ENCODE assay signal across 25 cellular contexts in genomic region chr3:112338021-112338726, GRCh38. TPM values are rescaled to one million over a fixed set of nuclear protein-coding genes. Genes with fewer than 3 reads are reported as not detected.
DNase-seq lines count a peak whose midpoint lies in the region; ATAC-seq, FAIRE-seq and TF ChIP-seq lines count a peak whose summit lies in the region.
"Had no signal": no experiment of that assay in that cellular context is flagged by ENCODE, and none has a peak within 500 bp of the region (broad histone marks: within the 10 kb centered on the region; RNA-seq: fewer than 3 reads in every experiment).

No MANE protein-coding gene starts in this region.

- peak; percentile 84 to 86 for ATAC-seq in activated naive CD4-positive, alpha-beta T cell treated with anti-CD3 and anti-CD28 coated beads, Interleukin-2, amount 50 U/mL, for 72 hours
- ATAC-seq: right cardiac atrium, T-helper 17 cell had no signal

- FAIRE-seq in urothelium cell line (lab: Jason Lieb, UNC) = no peak
- FAIRE-seq: colon, D721Med had no signal

- H3K27ac Mint-ChIP-seq in activated naive CD4-positive, alpha-beta T cell treated with anti-CD3 and anti-CD28 coated beads, Interleukin-2, amount 50 U/mL, for 72 hours = peak overlapping the region; percentile 75 to 85
- no peak overlapping the region for H3K27ac Mint-ChIP-seq in activated naive CD4-positive, alpha-beta T cell treated with anti-CD3 and anti-CD28 coated beads, Interleukin-2, amount 10 ng/mL, durations not matched to agents 7 days and 5 days
- peak overlapping the region; percentile 47 for H3K27ac Mint-ChIP-seq in activated naive CD8-positive, alpha-beta T cell treated with anti-CD3 and anti-CD28 coated beads for 36 hours
- H3K27ac Mint-ChIP-seq: immature natural killer cell had no signal

- no peak overlapping the region for H3K4me3 ChIP-seq in tibial nerve

- H3K9me3 ChIP-seq in tibial nerve = peaks cover 0 to 3% (median under 1%) of the 10 kb centered on the region in 4 donors
- H3K9me3 ChIP-seq: neutrophil had no signal

- 55 to 66% methylated on average over 6 of the region's 6 CpGs for WGBS in tibial nerve, 2 donors

- peaks cover 0 to 2% (median 0%) of the 10 kb centered on the region in 3 donors for H3K36me3 ChIP-seq in tibial nerve
- H3K36me3 ChIP-seq: neutrophil had no signal

- no peak for TF ChIP-seq EP300 in tibial nerve (IDR thresholded peaks at IDR 0.05)

- TF ChIP-seq POLR2A in tibial nerve (IDR thresholded peaks at IDR 0.05) = no peak

- no peaks in the 10 kb centered on the region for H3K27me3 ChIP-seq in tibial nerve

- H3K9me3 Mint-ChIP-seq in activated naive CD4-positive, alpha-beta T cell treated with anti-CD3 and anti-CD28 coated beads, Interleukin-2, amount 50 U/mL, for 72 hours = no peaks in the 10 kb centered on the region
- H3K9me3 Mint-ChIP-seq in activated naive CD4-positive, alpha-beta T cell treated with anti-CD3 and anti-CD28 coated beads, Interleukin-2, amount 10 ng/mL, durations not matched to agents 7 days and 5 days = no peaks in the 10 kb centered on the region
- H3K9me3 Mint-ChIP-seq in activated naive CD8-positive, alpha-beta T cell treated with anti-CD3 and anti-CD28 coated beads for 36 hours = peaks cover 2% of the 10 kb centered on the region
- H3K9me3 Mint-ChIP-seq: immature natural killer cell had no signal

- DNase-seq in activated naive CD4-positive, alpha-beta T cell treated with anti-CD3 and anti-CD28 coated beads, Interleukin-2, amount 50 U/mL, for 72 hours (ENCODE audit: low spot score in 2 of 2) = no peak
- DNase-seq in activated naive CD4-positive, alpha-beta T cell treated with anti-CD3 and anti-CD28 coated beads, Interleukin-2, amount 10 ng/mL, durations not matched to agents 7 days and 5 days = no peak
- DNase-seq in activated naive CD8-positive, alpha-beta T cell treated with anti-CD3 and anti-CD28 coated beads for 36 hours = no peak
- DNase-seq in kidney tubule cell (ENCODE audit: low spot score) (peak; percentile 61), tibial nerve (ENCODE audit: low spot score in 2 of 2) (no peak), urothelium cell line (ENCODE audit: low spot score) (no peak), iPS-NIHi7 (ENCODE audit: extremely low spot score) (no peak)
- DNase-seq in stimulated activated CD4-positive, alpha-beta T cell treated with anti-CD3 and anti-CD28 coated beads, Interleukin-12 subunit alpha, Interleukin-12 subunit beta, amount 100 ng/mL, for 4 hours = no peak
- DNase-seq: activated CD4-positive, alpha-beta T cell treated with anti-CD3 and anti-CD28 coated beads for 4 hours; AML-193; aorta; immature natural killer cell; NCI-H1417; NCI-H345; right cardiac atrium; Right ventricle myocardium superior; stimulated activated CD4-positive, alpha-beta T cell treated with anti-CD3 and anti-CD28 coated beads, Interleukin-1b, Interleukin-23, amount 100 ng/mL, for 48 hours; T-helper 17 cell had no signal

- no peak overlapping the region for H3K4me3 Mint-ChIP-seq in activated naive CD4-positive, alpha-beta T cell treated with anti-CD3 and anti-CD28 coated beads, Interleukin-2, amount 10 ng/mL, durations not matched to agents 7 days and 5 days
- peak overlapping the region; percentile 15 for H3K4me3 Mint-ChIP-seq in activated naive CD8-positive, alpha-beta T cell treated with anti-CD3 and anti-CD28 coated beads for 36 hours
- H3K4me3 Mint-ChIP-seq: immature natural killer cell, T-helper 17 cell had no signal

- no peak for TF ChIP-seq CTCF in tibial nerve (IDR thresholded peaks at IDR 0.05)

- H3K4me1 ChIP-seq in tibial nerve = peaks cover 0 to 61% (median 4%) of the 10 kb centered on the region in 4 donors

- CTCF ChIA-PET in activated naive CD4-positive, alpha-beta T cell treated with anti-CD3 and anti-CD28 coated beads, Interleukin-2, amount 10 ng/mL, durations not matched to agents 7 days and 5 days (lab: Charles Lee) = interaction anchor here (0.8 to 1.1 kb wide), 5 partner anchors 16 to 176 kb away, joined by 3 to 5 read pairs (median 4); no protein-coding TSS in a partner anchor

- H3K4me1 Mint-ChIP-seq in activated naive CD4-positive, alpha-beta T cell treated with anti-CD3 and anti-CD28 coated beads, Interleukin-2, amount 10 ng/mL, durations not matched to agents 7 days and 5 days = peaks cover 58% of the 10 kb centered on the region
- H3K4me1 Mint-ChIP-seq in activated naive CD8-positive, alpha-beta T cell treated with anti-CD3 and anti-CD28 coated beads for 36 hours = peaks cover 63% of the 10 kb centered on the region

- H3K27me3 Mint-ChIP-seq in activated naive CD4-positive, alpha-beta T cell treated with anti-CD3 and anti-CD28 coated beads, Interleukin-2, amount 10 ng/mL, durations not matched to agents 7 days and 5 days = no peaks in the 10 kb centered on the region
- H3K27me3 Mint-ChIP-seq in activated naive CD8-positive, alpha-beta T cell treated with anti-CD3 and anti-CD28 coated beads for 36 hours = no peaks in the 10 kb centered on the region
- H3K27me3 Mint-ChIP-seq: T-helper 17 cell had no signal

- peak overlapping the region in 3 of 4 donors; percentile 4 to 94 (median 50) for H3K27ac ChIP-seq in tibial nerve
- H3K27ac ChIP-seq: neutrophil had no signal

- peaks cover 41 to 55% of the 10 kb centered on the region in 2 donors for H3K36me3 Mint-ChIP-seq in activated naive CD4-positive, alpha-beta T cell treated with anti-CD3 and anti-CD28 coated beads, Interleukin-2, amount 50 U/mL, for 72 hours
- H3K36me3 Mint-ChIP-seq in activated naive CD4-positive, alpha-beta T cell treated with anti-CD3 and anti-CD28 coated beads, Interleukin-2, amount 10 ng/mL, durations not matched to agents 7 days and 5 days = peaks cover 23% of the 10 kb centered on the region
- peaks cover 70% of the 10 kb centered on the region for H3K36me3 Mint-ChIP-seq in activated naive CD8-positive, alpha-beta T cell treated with anti-CD3 and anti-CD28 coated beads for 36 hours
- H3K36me3 Mint-ChIP-seq: immature natural killer cell had no signal

RNA-seq across cellular contexts. Expression of gene CD200, which starts 5.2 kb away (rescaled TPM):
- total RNA-seq in activated naive CD4-positive, alpha-beta T cell treated with anti-CD3 and anti-CD28 coated beads, Interleukin-2, amount 50 U/mL, for 72 hours = 10 to 100 TPM; 34.5 to 63.3 TPM
- total RNA-seq in activated naive CD8-positive, alpha-beta T cell treated with anti-CD3 and anti-CD28 coated beads for 36 hours = 10 to 100 TPM; 32.7 to 33.6 TPM
- total RNA-seq in tibial nerve = 10 to 100 TPM in 2 of 4 donors, 1 to 10 TPM in 2; 4.5 to 12.6 (median 8.7) TPM
- total RNA-seq: H4 had no signal

RNA-seq across cellular contexts. Expression of gene SLC9C1, which starts 44.2 kb away (rescaled TPM):
- total RNA-seq in activated naive CD4-positive, alpha-beta T cell treated with anti-CD3 and anti-CD28 coated beads, Interleukin-2, amount 50 U/mL, for 72 hours = not detected
- total RNA-seq in activated naive CD8-positive, alpha-beta T cell treated with anti-CD3 and anti-CD28 coated beads for 36 hours = not detected
- total RNA-seq in tibial nerve = not detected
- total RNA-seq: glomerular endothelial cell, H4, HT-29, LHCN-M2, T-helper 17 cell had no signal
